14 cellular contexts compared by ENCODE assay signal in the genomic region with DNA sequence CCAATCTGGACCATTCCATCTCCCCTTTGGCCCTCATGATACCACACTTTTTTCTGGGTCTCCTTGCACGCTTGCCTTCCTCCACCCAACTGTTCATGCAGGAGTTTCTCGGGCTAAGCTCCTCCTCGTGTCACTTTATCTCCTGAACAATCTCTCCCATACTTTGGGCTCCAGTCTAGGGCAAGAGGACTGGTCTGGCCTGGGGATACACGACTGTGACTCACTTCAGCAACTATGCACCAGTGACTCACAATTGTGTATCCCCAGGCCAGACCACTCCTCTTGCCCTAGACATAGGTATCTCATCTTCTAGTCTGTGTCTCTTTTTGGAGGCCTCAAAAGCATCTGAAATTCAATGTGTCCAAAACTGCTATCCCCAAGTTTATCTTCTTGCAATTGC.
DNase-seq lines count a peak whose midpoint lies in the region; ATAC-seq and TF ChIP-seq lines count a peak whose summit lies in the region.
"Had no signal": no experiment of that assay in that cellular context is flagged by ENCODE, and none has a peak within 500 bp of the region (broad histone marks: within the 10 kb centered on the region; RNA-seq: fewer than 3 reads in every experiment).

No MANE protein-coding gene starts in this region.

- no peaks in the 10 kb centered on the region for H3K27me3 ChIP-seq in RWPE2 (ENCODE audit: insufficient read depth, poor library complexity, severe bottlenecking)
- H3K27me3 ChIP-seq: heart left ventricle had no signal

- peaks cover 3% of the 10 kb centered on the region for H3K9me3 Mint-ChIP-seq in activated T-cell treated with anti-CD3 and anti-CD28 coated beads, Interleukin-2, amount 50 U/mL, for 4 hours

- peak; percentile 99 for ATAC-seq in RWPE2 (ENCODE audit: low read depth)
- no peak for ATAC-seq in activated T-cell treated with anti-CD3 and anti-CD28 coated beads, Interleukin-2, amount 50 U/mL, for 4 hours
- ATAC-seq in omental fat pad (ENCODE audit: low FRiP score): no peak
- ATAC-seq: heart left ventricle, left lobe of liver had no signal

- H3K27ac ChIP-seq in RWPE2 (ENCODE audit: poor library complexity, severe bottlenecking): peak overlapping the region; percentile 90
- H3K27ac ChIP-seq: heart left ventricle, thoracic aorta, VCaP had no signal

- H3K36me3 Mint-ChIP-seq in activated T-cell treated with anti-CD3 and anti-CD28 coated beads, Interleukin-2, amount 50 U/mL, for 4 hours (ENCODE audit: insufficient read depth): no peaks in the 10 kb centered on the region
- H3K36me3 Mint-ChIP-seq: naive B cell had no signal

- DNase-seq in GM04504 (ENCODE audit: low read depth): peak; percentile 18
- DNase-seq in RWPE2 (ENCODE audit: low spot score): peak; percentile 80
- peak; percentile 18 for DNase-seq in fibroblast of pulmonary artery (ENCODE audit: low read depth)
- peak; percentile 8 for DNase-seq in skeletal muscle cell (ENCODE audit: low read depth)
- no peak for DNase-seq in hepatic stellate cell (ENCODE audit: low spot score)
- no peak for DNase-seq in activated T-cell treated with anti-CD3 and anti-CD28 coated beads, Interleukin-2, amount 50 U/mL, for 4 hours
- DNase-seq in omental fat pad (ENCODE audit: low spot score): no peak
- DNase-seq: activated gamma-delta T cell treated with Interleukin-2 at 50 U/mL for 16 hours; heart left ventricle; naive B cell; stimulated activated CD4-positive, alpha-beta T cell treated with anti-CD3 and anti-CD28 coated beads, Interleukin-1b, Interleukin-23, amount 100 ng/mL, for 48 hours had no signal

- H3K27me3 Mint-ChIP-seq in activated T-cell treated with anti-CD3 and anti-CD28 coated beads, Interleukin-2, amount 50 U/mL, for 4 hours (ENCODE audit: low read depth): no peaks in the 10 kb centered on the region

- TF ChIP-seq CTCF in RWPE2 (IDR thresholded peaks at IDR 0.05; ENCODE audit: poor library complexity, severe bottlenecking): no peak
- no peak for TF ChIP-seq CTCF in fibroblast of pulmonary artery (IDR thresholded peaks at IDR 0.05; ENCODE audit: low read length, missing control alignments)
- TF ChIP-seq CTCF in omental fat pad (IDR thresholded peaks at IDR 0.05): no peak

- no peaks in the 10 kb centered on the region for H3K36me3 ChIP-seq in RWPE2 (ENCODE audit: low read depth)
- H3K36me3 ChIP-seq: heart left ventricle, thoracic aorta had no signal

- no peak overlapping the region for H3K4me3 Mint-ChIP-seq in activated T-cell treated with anti-CD3 and anti-CD28 coated beads, Interleukin-2, amount 50 U/mL, for 4 hours
- H3K4me3 Mint-ChIP-seq: naive B cell had no signal

- H3K4me1 Mint-ChIP-seq in activated T-cell treated with anti-CD3 and anti-CD28 coated beads, Interleukin-2, amount 50 U/mL, for 4 hours (ENCODE audit: low read depth): no peaks in the 10 kb centered on the region
- H3K4me1 Mint-ChIP-seq: naive B cell had no signal

- peaks cover 32% of the 10 kb centered on the region for H3K4me1 ChIP-seq in RWPE2 (ENCODE audit: insufficient read depth, poor library complexity, severe bottlenecking)

- H3K9me3 ChIP-seq in RWPE2 (ENCODE audit: severe bottlenecking): no peaks in the 10 kb centered on the region
- H3K9me3 ChIP-seq: thoracic aorta had no signal

- H3K4me3 ChIP-seq in RWPE2 (ENCODE audit: severe bottlenecking) (no peak overlapping the region), fibroblast of pulmonary artery (replicated peaks; ENCODE audit: low read depth, low read length) (no peak overlapping the region), skeletal muscle cell (ENCODE audit: low read depth, low read length) (no peak overlapping the region)
- H3K4me3 ChIP-seq: heart left ventricle, thoracic aorta had no signal

Comparison
In these comparisons a context has a peak if more than half of its experiments do, and no peak if none do; other contexts are left out.
1. DNase-seq: peak in GM04504 (single experiment), RWPE2 (single experiment), fibroblast of pulmonary artery (single experiment) and skeletal muscle cell (single experiment); none in hepatic stellate cell (single experiment), activated T-cell treated with anti-CD3 and anti-CD28 coated beads, Interleukin-2, amount 50 U/mL, for 4 hours (single experiment) and omental fat pad (single experiment).